In genomic region chr5:6712582-6713273, GRCh38 we compare ENCODE assay signal across 1 cellular context.
TF ChIP-seq lines count a peak whose summit lies in the region.

No MANE protein-coding gene starts in this region.

TF ChIP-seq in K562, 482 proteins besides CTCF, POLR2A, EP300 and RAD21 (continued from another document):
- TF ChIP-seq, protein P1, sequence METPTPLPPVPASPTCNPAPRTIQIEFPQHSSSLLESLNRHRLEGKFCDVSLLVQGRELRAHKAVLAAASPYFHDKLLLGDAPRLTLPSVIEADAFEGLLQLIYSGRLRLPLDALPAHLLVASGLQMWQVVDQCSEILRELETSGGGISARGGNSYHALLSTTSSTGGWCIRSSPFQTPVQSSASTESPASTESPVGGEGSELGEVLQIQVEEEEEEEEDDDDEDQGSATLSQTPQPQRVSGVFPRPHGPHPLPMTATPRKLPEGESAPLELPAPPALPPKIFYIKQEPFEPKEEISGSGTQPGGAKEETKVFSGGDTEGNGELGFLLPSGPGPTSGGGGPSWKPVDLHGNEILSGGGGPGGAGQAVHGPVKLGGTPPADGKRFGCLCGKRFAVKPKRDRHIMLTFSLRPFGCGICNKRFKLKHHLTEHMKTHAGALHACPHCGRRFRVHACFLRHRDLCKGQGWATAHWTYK (CRISPR knock-in tag; IDR thresholded peaks at IDR 0.05): peak; percentile 59; the same call in 1 of the 2 replicates
- TF ChIP-seq MAZ (CRISPR knock-in tag; conservative IDR thresholded peaks at IDR 0.05 in 1 of 2, IDR thresholded peaks at IDR 0.05 in 1 of 2) (peak; percentile 91 to 99), POLR2G (IDR thresholded peaks at IDR 0.05; ENCODE audit: low read depth, low read length) (peak; percentile 92), MCM3 (IDR thresholded peaks at IDR 0.05) (no peak)
